Comparison of ENCODE assay signal across 1 cellular context in the genomic region with DNA sequence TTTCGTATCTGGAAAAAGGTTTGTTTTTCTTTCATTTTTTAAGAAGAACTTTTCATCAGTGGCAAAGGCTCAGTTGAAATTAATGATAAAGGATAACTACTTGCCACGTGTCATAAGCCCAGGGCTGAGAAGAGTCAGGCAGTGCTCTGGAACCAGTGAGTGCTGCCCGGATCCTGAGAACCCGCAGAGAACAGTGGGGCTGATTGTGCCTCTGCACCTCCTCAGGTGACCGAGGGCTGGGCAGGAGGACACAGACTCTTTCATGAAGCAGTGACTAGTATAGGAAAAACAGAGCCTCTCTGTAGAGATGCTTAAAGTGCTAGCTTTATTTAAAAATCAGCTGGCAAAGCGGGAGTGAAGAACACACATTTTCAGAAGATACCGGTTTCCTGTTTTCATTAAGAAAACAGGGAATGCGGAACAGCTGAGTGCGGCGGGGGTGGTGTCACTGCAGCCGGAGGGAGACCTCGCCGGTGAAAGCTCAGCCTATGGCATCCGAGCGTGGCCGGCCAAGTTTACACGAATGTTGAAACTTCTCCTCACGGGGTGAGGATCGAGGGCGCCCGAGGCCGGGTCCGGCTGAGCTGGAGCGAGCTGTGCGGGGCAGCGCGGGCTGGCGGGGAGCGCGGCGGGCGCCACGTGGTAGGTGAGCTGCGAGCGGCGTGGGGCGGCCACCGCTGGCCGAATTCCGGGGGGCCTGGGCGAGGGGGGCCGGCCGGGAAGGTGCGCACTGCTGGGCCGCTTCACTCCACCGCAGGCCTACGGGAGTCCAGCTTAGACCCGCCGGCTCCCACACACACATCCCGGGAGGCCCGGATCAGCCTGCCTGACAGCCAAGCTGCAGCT.
TF ChIP-seq lines count a peak whose summit lies in the region.

No MANE protein-coding gene starts in this region.

TF ChIP-seq in HepG2, 621 proteins besides CTCF, POLR2A, EP300 and RAD21 (continued from another document and continues in another):
- TF ChIP-seq, protein P1, sequence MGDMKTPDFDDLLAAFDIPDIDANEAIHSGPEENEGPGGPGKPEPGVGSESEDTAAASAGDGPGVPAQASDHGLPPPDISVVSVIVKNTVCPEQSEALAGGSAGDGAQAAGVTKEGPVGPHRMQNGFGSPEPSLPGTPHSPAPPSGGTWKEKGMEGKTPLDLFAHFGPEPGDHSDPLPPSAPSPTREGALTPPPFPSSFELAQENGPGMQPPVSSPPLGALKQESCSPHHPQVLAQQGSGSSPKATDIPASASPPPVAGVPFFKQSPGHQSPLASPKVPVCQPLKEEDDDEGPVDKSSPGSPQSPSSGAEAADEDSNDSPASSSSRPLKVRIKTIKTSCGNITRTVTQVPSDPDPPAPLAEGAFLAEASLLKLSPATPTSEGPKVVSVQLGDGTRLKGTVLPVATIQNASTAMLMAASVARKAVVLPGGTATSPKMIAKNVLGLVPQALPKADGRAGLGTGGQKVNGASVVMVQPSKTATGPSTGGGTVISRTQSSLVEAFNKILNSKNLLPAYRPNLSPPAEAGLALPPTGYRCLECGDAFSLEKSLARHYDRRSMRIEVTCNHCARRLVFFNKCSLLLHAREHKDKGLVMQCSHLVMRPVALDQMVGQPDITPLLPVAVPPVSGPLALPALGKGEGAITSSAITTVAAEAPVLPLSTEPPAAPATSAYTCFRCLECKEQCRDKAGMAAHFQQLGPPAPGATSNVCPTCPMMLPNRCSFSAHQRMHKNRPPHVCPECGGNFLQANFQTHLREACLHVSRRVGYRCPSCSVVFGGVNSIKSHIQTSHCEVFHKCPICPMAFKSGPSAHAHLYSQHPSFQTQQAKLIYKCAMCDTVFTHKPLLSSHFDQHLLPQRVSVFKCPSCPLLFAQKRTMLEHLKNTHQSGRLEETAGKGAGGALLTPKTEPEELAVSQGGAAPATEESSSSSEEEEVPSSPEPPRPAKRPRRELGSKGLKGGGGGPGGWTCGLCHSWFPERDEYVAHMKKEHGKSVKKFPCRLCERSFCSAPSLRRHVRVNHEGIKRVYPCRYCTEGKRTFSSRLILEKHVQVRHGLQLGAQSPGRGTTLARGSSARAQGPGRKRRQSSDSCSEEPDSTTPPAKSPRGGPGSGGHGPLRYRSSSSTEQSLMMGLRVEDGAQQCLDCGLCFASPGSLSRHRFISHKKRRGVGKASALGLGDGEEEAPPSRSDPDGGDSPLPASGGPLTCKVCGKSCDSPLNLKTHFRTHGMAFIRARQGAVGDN (CRISPR knock-in tag; IDR thresholded peaks at IDR 0.05), result peak; percentile 95
- TF ChIP-seq FOXA3 (CRISPR knock-in tag; IDR thresholded peaks at IDR 0.05) (peak; percentile 25; the same call in 1 of the 2 replicates), HNRNPLL (IDR thresholded peaks at IDR 0.05; ENCODE audit: low read depth, low read length, poor library complexity, severe bottlenecking) (peak; percentile 22), SOX13 (IDR thresholded peaks at IDR 0.05) (no peak), SOX13 (CRISPR knock-in tag; conservative IDR thresholded peaks at IDR 0.05 in 1 of 2, IDR thresholded peaks at IDR 0.05 in 1 of 2) (peak in 1 of 2 experiments; percentile 12; a peak in 1 of 4 replicates), NFATC3 (CRISPR knock-in tag; IDR thresholded peaks at IDR 0.05) (no peak), ZNF292 (CRISPR knock-in tag; IDR thresholded peaks at IDR 0.05; ENCODE audit: borderline replicate concordance, low read depth) (0 out of 2 replicates have a peak, but pooled peaks have one; percentile 7), SP4 (CRISPR knock-in tag; IDR thresholded peaks at IDR 0.05) (peak; percentile 39; the same call in 1 of the 2 replicates), SALL1 (CRISPR knock-in tag; IDR thresholded peaks at IDR 0.05) (peak; percentile 55), MXI1 (IDR thresholded peaks at IDR 0.05; ENCODE audit: borderline replicate concordance, low read depth, low read length) (peak; percentile 48; the same call in 1 of the 3 replicates)
- TF ChIP-seq, protein P2, sequence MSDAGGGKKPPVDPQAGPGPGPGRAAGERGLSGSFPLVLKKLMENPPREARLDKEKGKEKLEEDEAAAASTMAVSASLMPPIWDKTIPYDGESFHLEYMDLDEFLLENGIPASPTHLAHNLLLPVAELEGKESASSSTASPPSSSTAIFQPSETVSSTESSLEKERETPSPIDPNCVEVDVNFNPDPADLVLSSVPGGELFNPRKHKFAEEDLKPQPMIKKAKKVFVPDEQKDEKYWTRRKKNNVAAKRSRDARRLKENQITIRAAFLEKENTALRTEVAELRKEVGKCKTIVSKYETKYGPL (CRISPR knock-in tag; IDR thresholded peaks at IDR 0.05), result 0 out of 2 replicates have a peak, but pooled peaks have one; percentile 12
- TF ChIP-seq, protein P3, sequence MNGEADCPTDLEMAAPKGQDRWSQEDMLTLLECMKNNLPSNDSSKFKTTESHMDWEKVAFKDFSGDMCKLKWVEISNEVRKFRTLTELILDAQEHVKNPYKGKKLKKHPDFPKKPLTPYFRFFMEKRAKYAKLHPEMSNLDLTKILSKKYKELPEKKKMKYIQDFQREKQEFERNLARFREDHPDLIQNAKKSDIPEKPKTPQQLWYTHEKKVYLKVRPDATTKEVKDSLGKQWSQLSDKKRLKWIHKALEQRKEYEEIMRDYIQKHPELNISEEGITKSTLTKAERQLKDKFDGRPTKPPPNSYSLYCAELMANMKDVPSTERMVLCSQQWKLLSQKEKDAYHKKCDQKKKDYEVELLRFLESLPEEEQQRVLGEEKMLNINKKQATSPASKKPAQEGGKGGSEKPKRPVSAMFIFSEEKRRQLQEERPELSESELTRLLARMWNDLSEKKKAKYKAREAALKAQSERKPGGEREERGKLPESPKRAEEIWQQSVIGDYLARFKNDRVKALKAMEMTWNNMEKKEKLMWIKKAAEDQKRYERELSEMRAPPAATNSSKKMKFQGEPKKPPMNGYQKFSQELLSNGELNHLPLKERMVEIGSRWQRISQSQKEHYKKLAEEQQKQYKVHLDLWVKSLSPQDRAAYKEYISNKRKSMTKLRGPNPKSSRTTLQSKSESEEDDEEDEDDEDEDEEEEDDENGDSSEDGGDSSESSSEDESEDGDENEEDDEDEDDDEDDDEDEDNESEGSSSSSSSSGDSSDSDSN (CRISPR knock-in tag; IDR thresholded peaks at IDR 0.05), result peak; percentile 79
- TF ChIP-seq, protein P4, sequence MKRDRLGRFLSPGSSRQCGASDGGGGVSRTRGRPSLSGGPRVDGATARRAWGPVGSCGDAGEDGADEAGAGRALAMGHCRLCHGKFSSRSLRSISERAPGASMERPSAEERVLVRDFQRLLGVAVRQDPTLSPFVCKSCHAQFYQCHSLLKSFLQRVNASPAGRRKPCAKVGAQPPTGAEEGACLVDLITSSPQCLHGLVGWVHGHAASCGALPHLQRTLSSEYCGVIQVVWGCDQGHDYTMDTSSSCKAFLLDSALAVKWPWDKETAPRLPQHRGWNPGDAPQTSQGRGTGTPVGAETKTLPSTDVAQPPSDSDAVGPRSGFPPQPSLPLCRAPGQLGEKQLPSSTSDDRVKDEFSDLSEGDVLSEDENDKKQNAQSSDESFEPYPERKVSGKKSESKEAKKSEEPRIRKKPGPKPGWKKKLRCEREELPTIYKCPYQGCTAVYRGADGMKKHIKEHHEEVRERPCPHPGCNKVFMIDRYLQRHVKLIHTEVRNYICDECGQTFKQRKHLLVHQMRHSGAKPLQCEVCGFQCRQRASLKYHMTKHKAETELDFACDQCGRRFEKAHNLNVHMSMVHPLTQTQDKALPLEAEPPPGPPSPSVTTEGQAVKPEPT (CRISPR knock-in tag; IDR thresholded peaks at IDR 0.05; ENCODE audit: low read depth), result no peak
- TF ChIP-seq, protein P5, sequence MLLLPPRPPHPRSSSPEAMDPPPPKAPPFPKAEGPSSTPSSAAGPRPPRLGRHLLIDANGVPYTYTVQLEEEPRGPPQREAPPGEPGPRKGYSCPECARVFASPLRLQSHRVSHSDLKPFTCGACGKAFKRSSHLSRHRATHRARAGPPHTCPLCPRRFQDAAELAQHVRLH (CRISPR knock-in tag; IDR thresholded peaks at IDR 0.05; ENCODE audit: borderline replicate concordance, low read depth), result no peak
- TF ChIP-seq, protein P6, sequence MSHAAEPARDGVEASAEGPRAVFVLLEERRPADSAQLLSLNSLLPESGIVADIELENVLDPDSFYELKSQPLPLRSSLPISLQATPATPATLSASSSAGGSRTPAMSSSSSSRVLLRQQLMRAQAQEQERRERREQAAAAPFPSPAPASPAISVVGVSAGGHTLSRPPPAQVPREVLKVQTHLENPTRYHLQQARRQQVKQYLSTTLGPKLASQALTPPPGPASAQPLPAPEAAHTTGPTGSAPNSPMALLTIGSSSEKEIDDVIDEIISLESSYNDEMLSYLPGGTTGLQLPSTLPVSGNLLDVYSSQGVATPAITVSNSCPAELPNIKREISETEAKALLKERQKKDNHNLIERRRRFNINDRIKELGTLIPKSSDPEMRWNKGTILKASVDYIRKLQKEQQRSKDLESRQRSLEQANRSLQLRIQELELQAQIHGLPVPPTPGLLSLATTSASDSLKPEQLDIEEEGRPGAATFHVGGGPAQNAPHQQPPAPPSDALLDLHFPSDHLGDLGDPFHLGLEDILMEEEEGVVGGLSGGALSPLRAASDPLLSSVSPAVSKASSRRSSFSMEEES (CRISPR knock-in tag; IDR thresholded peaks at IDR 0.05), result peak; percentile 43; the same call in 1 of the 2 replicates
- TF ChIP-seq, protein P7, sequence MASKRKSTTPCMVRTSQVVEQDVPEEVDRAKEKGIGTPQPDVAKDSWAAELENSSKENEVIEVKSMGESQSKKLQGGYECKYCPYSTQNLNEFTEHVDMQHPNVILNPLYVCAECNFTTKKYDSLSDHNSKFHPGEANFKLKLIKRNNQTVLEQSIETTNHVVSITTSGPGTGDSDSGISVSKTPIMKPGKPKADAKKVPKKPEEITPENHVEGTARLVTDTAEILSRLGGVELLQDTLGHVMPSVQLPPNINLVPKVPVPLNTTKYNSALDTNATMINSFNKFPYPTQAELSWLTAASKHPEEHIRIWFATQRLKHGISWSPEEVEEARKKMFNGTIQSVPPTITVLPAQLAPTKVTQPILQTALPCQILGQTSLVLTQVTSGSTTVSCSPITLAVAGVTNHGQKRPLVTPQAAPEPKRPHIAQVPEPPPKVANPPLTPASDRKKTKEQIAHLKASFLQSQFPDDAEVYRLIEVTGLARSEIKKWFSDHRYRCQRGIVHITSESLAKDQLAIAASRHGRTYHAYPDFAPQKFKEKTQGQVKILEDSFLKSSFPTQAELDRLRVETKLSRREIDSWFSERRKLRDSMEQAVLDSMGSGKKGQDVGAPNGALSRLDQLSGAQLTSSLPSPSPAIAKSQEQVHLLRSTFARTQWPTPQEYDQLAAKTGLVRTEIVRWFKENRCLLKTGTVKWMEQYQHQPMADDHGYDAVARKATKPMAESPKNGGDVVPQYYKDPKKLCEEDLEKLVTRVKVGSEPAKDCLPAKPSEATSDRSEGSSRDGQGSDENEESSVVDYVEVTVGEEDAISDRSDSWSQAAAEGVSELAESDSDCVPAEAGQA (IDR thresholded peaks at IDR 0.05; ENCODE audit: low read depth), result no peak
- TF ChIP-seq, protein P7 (CRISPR knock-in tag; IDR thresholded peaks at IDR 0.05; ENCODE audit: borderline replicate concordance), result no peak
- TF ChIP-seq, protein P8, sequence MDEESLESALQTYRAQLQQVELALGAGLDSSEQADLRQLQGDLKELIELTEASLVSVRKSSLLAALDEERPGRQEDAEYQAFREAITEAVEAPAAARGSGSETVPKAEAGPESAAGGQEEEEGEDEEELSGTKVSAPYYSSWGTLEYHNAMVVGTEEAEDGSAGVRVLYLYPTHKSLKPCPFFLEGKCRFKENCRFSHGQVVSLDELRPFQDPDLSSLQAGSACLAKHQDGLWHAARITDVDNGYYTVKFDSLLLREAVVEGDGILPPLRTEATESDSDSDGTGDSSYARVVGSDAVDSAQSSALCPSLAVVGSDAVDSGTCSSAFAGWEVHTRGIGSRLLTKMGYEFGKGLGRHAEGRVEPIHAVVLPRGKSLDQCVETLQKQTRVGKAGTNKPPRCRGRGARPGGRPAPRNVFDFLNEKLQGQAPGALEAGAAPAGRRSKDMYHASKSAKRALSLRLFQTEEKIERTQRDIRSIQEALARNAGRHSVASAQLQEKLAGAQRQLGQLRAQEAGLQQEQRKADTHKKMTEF (CRISPR knock-in tag; IDR thresholded peaks at IDR 0.05), result no peak
- TF ChIP-seq, protein P9, sequence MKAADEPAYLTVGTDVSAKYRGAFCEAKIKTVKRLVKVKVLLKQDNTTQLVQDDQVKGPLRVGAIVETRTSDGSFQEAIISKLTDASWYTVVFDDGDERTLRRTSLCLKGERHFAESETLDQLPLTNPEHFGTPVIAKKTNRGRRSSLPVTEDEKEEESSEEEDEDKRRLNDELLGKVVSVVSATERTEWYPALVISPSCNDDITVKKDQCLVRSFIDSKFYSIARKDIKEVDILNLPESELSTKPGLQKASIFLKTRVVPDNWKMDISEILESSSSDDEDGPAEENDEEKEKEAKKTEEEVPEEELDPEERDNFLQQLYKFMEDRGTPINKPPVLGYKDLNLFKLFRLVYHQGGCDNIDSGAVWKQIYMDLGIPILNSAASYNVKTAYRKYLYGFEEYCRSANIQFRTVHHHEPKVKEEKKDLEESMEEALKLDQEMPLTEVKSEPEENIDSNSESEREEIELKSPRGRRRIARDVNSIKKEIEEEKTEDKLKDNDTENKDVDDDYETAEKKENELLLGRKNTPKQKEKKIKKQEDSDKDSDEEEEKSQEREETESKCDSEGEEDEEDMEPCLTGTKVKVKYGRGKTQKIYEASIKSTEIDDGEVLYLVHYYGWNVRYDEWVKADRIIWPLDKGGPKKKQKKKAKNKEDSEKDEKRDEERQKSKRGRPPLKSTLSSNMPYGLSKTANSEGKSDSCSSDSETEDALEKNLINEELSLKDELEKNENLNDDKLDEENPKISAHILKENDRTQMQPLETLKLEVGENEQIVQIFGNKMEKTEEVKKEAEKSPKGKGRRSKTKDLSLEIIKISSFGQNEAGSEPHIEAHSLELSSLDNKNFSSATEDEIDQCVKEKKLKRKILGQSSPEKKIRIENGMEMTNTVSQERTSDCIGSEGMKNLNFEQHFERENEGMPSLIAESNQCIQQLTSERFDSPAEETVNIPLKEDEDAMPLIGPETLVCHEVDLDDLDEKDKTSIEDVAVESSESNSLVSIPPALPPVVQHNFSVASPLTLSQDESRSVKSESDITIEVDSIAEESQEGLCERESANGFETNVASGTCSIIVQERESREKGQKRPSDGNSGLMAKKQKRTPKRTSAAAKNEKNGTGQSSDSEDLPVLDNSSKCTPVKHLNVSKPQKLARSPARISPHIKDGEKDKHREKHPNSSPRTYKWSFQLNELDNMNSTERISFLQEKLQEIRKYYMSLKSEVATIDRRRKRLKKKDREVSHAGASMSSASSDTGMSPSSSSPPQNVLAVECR (CRISPR knock-in tag; IDR thresholded peaks at IDR 0.05; ENCODE audit: borderline replicate concordance), result peak; percentile 68; the same call in 1 of the 2 replicates
